8 cellular contexts compared by ENCODE assay signal in genomic region chr16:28210979-28211505, GRCh38. TPM values are rescaled to one million over a fixed set of nuclear protein-coding genes. Genes with fewer than 3 reads are reported as not detected.
A peak's percentile ranks its signal among the peaks of the same experiment; 100 is the strongest.
DNase-seq lines count a peak whose midpoint lies in the region; ATAC-seq, FAIRE-seq and TF ChIP-seq lines count a peak whose summit lies in the region.

No MANE protein-coding gene starts in this region.

- H3K4me2 ChIP-seq in osteoblast (ENCODE audit: insufficient read depth, low read length), result peak overlapping the region; percentile 99

- H3K27ac ChIP-seq in AG04450 (ENCODE audit: low read depth, low read length), result peak overlapping the region; percentile 47
- H3K27ac ChIP-seq in SJSA1, result peak overlapping the region; percentile 92
- peak overlapping the region; percentile 82 for H3K27ac ChIP-seq in osteoblast (ENCODE audit: low read depth, low read length)
- peak overlapping the region; percentile 90 to 96 (median 91) for H3K27ac ChIP-seq in tibial nerve

- peaks cover 51% of the 10 kb centered on the region for H3K36me3 ChIP-seq in SJSA1
- H3K36me3 ChIP-seq in osteoblast (ENCODE audit: insufficient read depth, low read length), result peaks cover 33% of the 10 kb centered on the region
- peaks cover 0 to 19% (median 0%) of the 10 kb centered on the region in 3 donors for H3K36me3 ChIP-seq in tibial nerve

- H4K20me1 ChIP-seq in osteoblast (ENCODE audit: insufficient read depth, low read length), result peaks cover 36% of the 10 kb centered on the region

- peaks cover 27% of the 10 kb centered on the region for H3K4me1 ChIP-seq in SJSA1 (replicated peaks)
- H3K4me1 ChIP-seq in osteoblast (ENCODE audit: insufficient read depth, low read length), result peaks cover 17% of the 10 kb centered on the region
- H3K4me1 ChIP-seq in tibial nerve, result peaks cover 0 to 28% (median 6%) of the 10 kb centered on the region in 4 donors

- peak; percentile 35 for ATAC-seq in GM18868 (IDR thresholded peaks at IDR 0.05; ENCODE audit: unreplicated experiment)

- H3K9me3 ChIP-seq in AG04450 (ENCODE audit: control insufficient read depth, insufficient read depth, low read length) (no peaks in the 10 kb centered on the region; the same call in 1 of the 2 replicates), SJSA1 (replicated peaks) (no peaks in the 10 kb centered on the region; the same call in 1 of the 2 replicates), osteoblast (ENCODE audit: low read depth, low read length) (no peaks in the 10 kb centered on the region), tibial nerve (no peaks in the 10 kb centered on the region)

- H3K4me3 ChIP-seq in AG04450 (ENCODE audit: low read depth, low read length) (peak overlapping the region; percentile 82), SJSA1 (peak overlapping the region; percentile 93), osteoblast (ENCODE audit: insufficient read depth, low read length) (peak overlapping the region; percentile 81), tibial nerve (peak overlapping the region; percentile 82 to 95 (median 92))

- peaks cover 35% of the 10 kb centered on the region for H3K4me1 Mint-ChIP-seq in activated naive CD8-positive, alpha-beta T cell (ENCODE audit: low read depth)

- peak overlapping the region; percentile 97 for H3K4me3 Mint-ChIP-seq in activated naive CD8-positive, alpha-beta T cell

- TF ChIP-seq CTCF in AG04450 (IDR thresholded peaks at IDR 0.05; ENCODE audit: low read depth, low read length) (no peak), osteoblast (IDR thresholded peaks at IDR 0.05; ENCODE audit: extremely low read depth, low read depth, low read length) (no peak), tibial nerve (IDR thresholded peaks at IDR 0.05) (no peak)

- H3K27me3 Mint-ChIP-seq in activated naive CD8-positive, alpha-beta T cell, result no peaks in the 10 kb centered on the region

- TF ChIP-seq POLR2A in tibial nerve (IDR thresholded peaks at IDR 0.05), result peak in 1 of 2 donors; percentile 9

- peak in 1 of 2 donors; percentile 43 for TF ChIP-seq EP300 in tibial nerve (IDR thresholded peaks at IDR 0.05)

- FAIRE-seq in HTR-8/SVneo (lab: Jason Lieb, UNC), result no peak

- no peak for DNase-seq in AG04450 (ENCODE audit: low read depth, low spot score)
- DNase-seq in HTR-8/SVneo (ENCODE audit: insufficient read length, low spot score), result peak; percentile 53
- DNase-seq in SJSA1 (ENCODE audit: low read depth in 1 of 2, low spot score in 2 of 2), result peak; percentile 68 to 84
- DNase-seq in glomerular visceral epithelial cell (ENCODE audit: extremely low spot score), result peak; percentile 60
- peak; percentile 97 for DNase-seq in osteoblast (ENCODE audit: insufficient read length, low spot score, missing footprints)
- DNase-seq in tibial nerve (ENCODE audit: low spot score in 2 of 2), result peak; percentile 31 to 39

- peaks cover 61% of the 10 kb centered on the region for H3K79me2 ChIP-seq in osteoblast (ENCODE audit: insufficient read depth, low read length)

- H3K36me3 Mint-ChIP-seq in activated naive CD8-positive, alpha-beta T cell, result peaks cover 16% of the 10 kb centered on the region

- CTCF ChIA-PET in AG04450 (lab: Charles Lee), result no interaction called here

- peak overlapping the region; percentile 92 for H3K27ac Mint-ChIP-seq in activated naive CD8-positive, alpha-beta T cell

- peaks cover 3% of the 10 kb centered on the region for H3K9me3 Mint-ChIP-seq in activated naive CD8-positive, alpha-beta T cell (ENCODE audit: low read depth)

- POLR2A ChIA-PET in AG04450 (lab: Yijun Ruan, JAX), result interaction anchor here (0.6 to 2.2 kb wide), 4 partner anchors 17 to 119 kb away, joined by 3 to 7 read pairs (median 5); no protein-coding TSS in a partner anchor

- peak overlapping the region; percentile 59 for H2AFZ ChIP-seq in osteoblast (ENCODE audit: low read length)

- WGBS in tibial nerve, 2 donors, result 2 to 16% methylated on average over 2 to 18 of the region's 26 CpGs

- H3K27me3 ChIP-seq in AG04450 (ENCODE audit: control insufficient read depth, insufficient read depth, low read length) (no peaks in the 10 kb centered on the region), SJSA1 (replicated peaks) (no peaks in the 10 kb centered on the region), osteoblast (ENCODE audit: insufficient read depth, low read length) (no peaks in the 10 kb centered on the region), tibial nerve (no peaks in the 10 kb centered on the region)

RNA-seq across cellular contexts. Expression of gene XPO6, which starts 0.7 kb away (rescaled TPM):
- polyA plus RNA-seq in AG04450 (2011; rRNA removed), result 207 and 212 TPM in 2 replicates
- polyA minus RNA-seq in AG04450 (2011; rRNA and poly(A)+ RNA removed), result 317 and 400 TPM in 2 replicates
- 164 and 347 TPM in 2 replicates for total RNA-seq in SJSA1 (2014; rRNA removed; shearing (Covaris generic))
- total RNA-seq in osteoblast (82.2 and 102 TPM in 2 replicates), tibial nerve (100 to 1,000 TPM; 105 to 166 (median 141) TPM)
